ENCODE assay signal across 12 cellular contexts in genomic region chr5:168020522-168021294, GRCh38.
DNase-seq lines count a peak whose midpoint lies in the region; ATAC-seq and TF ChIP-seq lines count a peak whose summit lies in the region.
"Had no signal": no experiment of that assay in that cellular context is flagged by ENCODE, and none has a peak within 500 bp of the region (broad histone marks: within the 10 kb centered on the region; RNA-seq: fewer than 3 reads in every experiment).

No MANE protein-coding gene starts in this region.

- H3K27ac Mint-ChIP-seq in MCF 10A (ENCODE audit: low read depth, unreplicated experiment) = no peak overlapping the region

- TF ChIP-seq CTCF in MCF 10A (IDR thresholded peaks at IDR 0.05; ENCODE audit: unreplicated experiment) = peak; percentile 59
- TF ChIP-seq CTCF in breast epithelium (IDR thresholded peaks at IDR 0.05) = no peak
- TF ChIP-seq CTCF in WERI-Rb-1 (IDR thresholded peaks at IDR 0.05; ENCODE audit: low read depth, low read length) = peak; percentile 28; the same call in 1 of the 2 replicates
- TF ChIP-seq CTCF in left ventricle myocardium inferior (IDR thresholded peaks at IDR 0.05; ENCODE audit: borderline replicate concordance) = no peak
- TF ChIP-seq CTCF in tibial nerve (IDR thresholded peaks at IDR 0.05) = peak in 1 of 5 experiments; percentile 22

- peak in 1 of 2 donors; percentile 22 for TF ChIP-seq EP300 in tibial nerve (IDR thresholded peaks at IDR 0.05)

- H3K27me3 Mint-ChIP-seq in MCF 10A (ENCODE audit: insufficient read depth, unreplicated experiment) = no peaks in the 10 kb centered on the region

- TF ChIP-seq POLR2A in breast epithelium (IDR thresholded peaks at IDR 0.05) = no peak
- no peak for TF ChIP-seq POLR2A in tibial nerve (IDR thresholded peaks at IDR 0.05)

- no peaks in the 10 kb centered on the region for H3K4me1 ChIP-seq in breast epithelium
- H3K4me1 ChIP-seq in left ventricle myocardium inferior = peaks cover 88% of the 10 kb centered on the region
- H3K4me1 ChIP-seq in tibial nerve = peaks cover 0 to 6% (median 2%) of the 10 kb centered on the region in 4 donors

- H3K36me3 ChIP-seq in breast epithelium (no peaks in the 10 kb centered on the region), WERI-Rb-1 (no peaks in the 10 kb centered on the region), left ventricle myocardium inferior (no peaks in the 10 kb centered on the region), tibial nerve (no peaks in the 10 kb centered on the region)

- H3K36me3 Mint-ChIP-seq in MCF 10A (ENCODE audit: insufficient read depth, unreplicated experiment) = no peaks in the 10 kb centered on the region

- no TSS peak for BruUV-seq in MCF 10A (replicated peaks; lab: Mats Ljungman, UMichigan)

- CTCF ChIA-PET in MCF 10A (lab: Yijun Ruan, JAX) = interaction anchor here (0.5 to 2.6 kb wide), 53 partner anchors 8 to 1915 kb away, joined by 3 to 22 read pairs (median 3); no protein-coding TSS in a partner anchor

- no peaks in the 10 kb centered on the region for H3K9me3 ChIP-seq in breast epithelium
- H3K9me3 ChIP-seq in WERI-Rb-1 (ENCODE audit: severe bottlenecking) = no peaks in the 10 kb centered on the region
- no peaks in the 10 kb centered on the region for H3K9me3 ChIP-seq in left ventricle myocardium inferior (replicated peaks)
- no peaks in the 10 kb centered on the region for H3K9me3 ChIP-seq in tibial nerve

- no peaks in the 10 kb centered on the region for H3K4me1 Mint-ChIP-seq in MCF 10A (ENCODE audit: insufficient read depth, unreplicated experiment)

- intact Hi-C loops in MCF 10A (cut with micrococcal nuclease) (loop anchor here (1.0 kb wide), 3 partner anchors 199 to 438 kb away; no protein-coding TSS in a partner anchor), breast epithelium (cut with DNase I; ENCODE audit: low total_unique reads) (no loop called here), left ventricle myocardium inferior (cut with micrococcal nuclease) (no loop called here)

- H3K27me3 ChIP-seq in breast epithelium (peaks cover 0 to 7% of the 10 kb centered on the region in 2 donors), WERI-Rb-1 (ENCODE audit: insufficient read depth, low read depth, severe bottlenecking) (no peaks in the 10 kb centered on the region), left ventricle myocardium inferior (ENCODE audit: low read depth) (peaks cover 8% of the 10 kb centered on the region), tibial nerve (no peaks in the 10 kb centered on the region)

- no peaks in the 10 kb centered on the region for H3K9me3 Mint-ChIP-seq in MCF 10A (ENCODE audit: unreplicated experiment)
- H3K9me3 Mint-ChIP-seq: activated T-cell treated with anti-CD3 and anti-CD28 coated beads, Interleukin-2, amount 50 U/mL, for 4 hours had no signal

- DNase-seq in MCF 10A (ENCODE audit: unreplicated experiment) (peak; percentile 31), breast epithelium (ENCODE audit: low spot score in 2 of 2) (no peak), WERI-Rb-1 (no peak), left ventricle myocardium inferior (no peak), tibial nerve (ENCODE audit: low spot score in 2 of 2) (peak; percentile 28 to 29), activated gamma-delta T cell (lab: John Stamatoyannopoulos, UW) (no peak)
- DNase-seq: activated T-cell treated with anti-CD3 and anti-CD28 coated beads, Interleukin-2, amount 50 U/mL, for 4 hours; AML-193; stimulated activated CD4-positive, alpha-beta T cell treated with anti-CD3 and anti-CD28 coated beads, Interleukin-4, amount 100 ng/mL, for 4 hours; T-helper 2 cell had no signal

- H3K4me3 ChIP-seq in breast epithelium (no peak overlapping the region), WERI-Rb-1 (ENCODE audit: low read depth, low read length) (no peak overlapping the region), left ventricle myocardium inferior (no peak overlapping the region), tibial nerve (no peak overlapping the region)

- 41 to 42% methylated on average over 11 of the region's 11 CpGs for WGBS in tibial nerve, 2 donors

- POLR2A ChIA-PET in MCF 10A (lab: Yijun Ruan, JAX) = interaction anchor here (0.5 to 0.6 kb wide), 3 partner anchors 15 to 1028 kb away, joined by 3 read pairs; no protein-coding TSS in a partner anchor

- H3K4me3 Mint-ChIP-seq in MCF 10A (ENCODE audit: unreplicated experiment) = no peak overlapping the region
- H3K4me3 Mint-ChIP-seq: activated T-cell treated with anti-CD3 and anti-CD28 coated beads, Interleukin-2, amount 50 U/mL, for 4 hours had no signal

- H3K27ac ChIP-seq in breast epithelium = no peak overlapping the region
- H3K27ac ChIP-seq in WERI-Rb-1 = no peak overlapping the region
- peak overlapping the region; percentile 79 for H3K27ac ChIP-seq in left ventricle myocardium inferior (replicated peaks)
- H3K27ac ChIP-seq in tibial nerve = peak overlapping the region in 3 of 4 donors; percentile 30 to 34 (median 33)

- ATAC-seq in GM21526 (IDR thresholded peaks at IDR 0.05; ENCODE audit: low FRiP score, unreplicated experiment) (no peak), HG03039 (IDR thresholded peaks at IDR 0.05; ENCODE audit: unreplicated experiment) (no peak)
- ATAC-seq: activated T-cell treated with anti-CD3 and anti-CD28 coated beads, Interleukin-2, amount 50 U/mL, for 4 hours had no signal

Comparison
In these comparisons a context has a peak if more than half of its experiments do, and no peak if none do; other contexts are left out.
1. DNase-seq: peak in MCF 10A (single experiment) and tibial nerve (2 of 2); none in breast epithelium (0 of 2), WERI-Rb-1 (single experiment), left ventricle myocardium inferior (single experiment) and activated gamma-delta T cell (single experiment).
2. CTCF ChIP-seq: peak in MCF 10A (single experiment) and WERI-Rb-1 (single experiment); none in breast epithelium (0 of 3) and left ventricle myocardium inferior (single experiment).
3. H3K27ac ChIP-seq: peak in left ventricle myocardium inferior (single experiment) and tibial nerve (3 of 4); none in breast epithelium (0 of 2) and WERI-Rb-1 (single experiment).